ENCODE assay signal across 1 cellular context in the genomic region with DNA sequence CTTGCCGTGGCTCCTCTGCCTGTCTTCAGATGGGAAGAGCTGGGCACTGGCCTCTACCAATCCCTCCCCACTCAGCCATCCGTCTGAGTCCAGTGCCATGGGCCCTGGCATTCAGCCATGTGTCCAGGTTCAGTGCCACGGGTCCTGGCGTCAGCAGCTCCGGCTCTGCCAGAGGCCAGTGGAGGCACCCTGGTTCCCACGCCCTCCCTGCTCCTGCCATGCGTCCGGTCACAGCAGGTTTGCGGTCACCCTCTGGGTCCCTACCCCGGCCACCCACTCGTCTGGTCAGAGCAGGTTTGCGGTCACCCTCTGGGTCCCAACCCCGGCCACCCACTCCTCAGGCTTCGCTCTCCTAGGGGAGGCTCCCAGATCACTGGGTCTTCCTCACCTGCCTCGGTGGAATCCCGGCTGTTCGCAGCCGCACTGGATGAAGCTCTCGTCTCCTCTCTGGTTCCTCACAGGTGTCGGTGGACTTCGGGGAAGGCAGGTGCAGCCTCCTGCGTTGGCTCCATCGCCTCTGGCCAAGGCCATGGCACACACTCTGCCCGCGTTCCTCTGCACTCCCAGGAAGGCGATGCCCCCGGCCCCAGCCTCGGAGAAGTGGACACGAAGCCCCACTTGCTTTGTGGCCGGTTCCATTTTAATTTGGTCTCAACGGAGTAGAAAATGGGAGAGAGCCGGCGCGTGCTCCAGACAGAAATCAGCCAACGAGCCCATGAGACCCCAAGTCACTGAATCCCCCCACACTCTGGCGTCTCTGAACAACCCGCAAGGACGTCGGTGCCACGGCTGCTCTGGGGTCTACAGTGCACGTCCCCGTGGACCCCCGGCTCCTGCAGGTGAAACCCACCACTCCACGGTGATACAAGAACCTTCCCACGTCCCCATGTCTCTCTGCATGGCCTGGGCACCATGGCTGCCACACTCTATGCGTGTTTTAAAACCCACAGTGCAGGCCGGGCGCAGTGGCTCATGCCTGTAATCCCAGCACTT.
A peak's percentile ranks its signal among the peaks of the same experiment; 100 is the strongest.
TF ChIP-seq lines count a peak whose summit lies in the region.

No MANE protein-coding gene starts in this region.

TF ChIP-seq in K562, 482 proteins besides CTCF, POLR2A, EP300 and RAD21:
- TF ChIP-seq ZNF668 (CRISPR knock-in tag; IDR thresholded peaks at IDR 0.05) (no peak), POLR2G (IDR thresholded peaks at IDR 0.05; ENCODE audit: low read depth, low read length) (peak; percentile 18)
